1 cellular context compared by ENCODE assay signal in genomic region chr2:100554788-100555407, GRCh38.
TF ChIP-seq lines count a peak whose summit lies in the region.

No MANE protein-coding gene starts in this region.

TF ChIP-seq in SK-N-SH, 30 proteins besides CTCF, POLR2A, EP300 and RAD21 (continued from another document):
- TF ChIP-seq REST (IDR thresholded peaks at IDR 0.05; ENCODE audit: low read depth, low read length), result no peak
- TF ChIP-seq USF2 (IDR thresholded peaks at IDR 0.05; ENCODE audit: borderline replicate concordance, low read depth, low read length), result no peak
- no peak for TF ChIP-seq USF1 (IDR thresholded peaks at IDR 0.05; ENCODE audit: borderline replicate concordance, low read depth)
- no peak for TF ChIP-seq CHD2 (IDR thresholded peaks at IDR 0.05; ENCODE audit: low read length, partially characterized antibody)
- no peak for TF ChIP-seq ZBTB33 (IDR thresholded peaks at IDR 0.05; ENCODE audit: borderline replicate concordance, low read depth)
- TF ChIP-seq RFX5 (IDR thresholded peaks at IDR 0.05; ENCODE audit: low read length), result no peak
- TF ChIP-seq MXI1 (IDR thresholded peaks at IDR 0.05; ENCODE audit: low read depth, low read length), result no peak
